ENCODE assay signal across 30 cellular contexts in the genomic region with DNA sequence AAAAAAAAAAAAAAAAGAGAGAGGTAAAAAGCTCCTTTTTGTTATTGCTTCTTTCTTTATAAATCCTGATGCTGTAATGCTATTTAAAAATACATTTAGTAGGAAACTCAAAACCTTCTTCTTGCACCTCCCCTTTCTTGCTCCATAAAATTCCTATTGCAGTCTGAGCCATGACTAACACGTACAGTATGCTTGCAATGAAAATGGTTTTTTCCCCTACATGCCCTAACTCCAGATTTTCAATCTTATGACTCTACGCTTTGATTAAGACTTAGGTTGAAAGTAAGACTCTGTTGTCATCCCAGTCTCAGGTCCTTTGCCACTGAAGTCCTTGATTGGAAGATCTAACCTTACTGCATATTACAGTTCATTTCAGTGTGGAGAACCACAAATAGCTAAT. TPM values are rescaled to one million over a fixed set of nuclear protein-coding genes. Genes with fewer than 3 reads are reported as not detected.
DNase-seq lines count a peak whose midpoint lies in the region; TF ChIP-seq lines count a peak whose summit lies in the region.
"Had no signal": no experiment of that assay in that cellular context is flagged by ENCODE, and none has a peak within 500 bp of the region (broad histone marks: within the 10 kb centered on the region; RNA-seq: fewer than 3 reads in every experiment).

No MANE protein-coding gene starts in this region.

- H2AFZ ChIP-seq in GM23248 = no peak overlapping the region
- H2AFZ ChIP-seq in smooth muscle cell (ENCODE audit: low read depth) = peak overlapping the region; percentile 37
- H2AFZ ChIP-seq in neural progenitor cell (replicated peaks) = no peak overlapping the region

- no peak overlapping the region for H3K4me3 Mint-ChIP-seq in neural progenitor cell
- H3K4me3 Mint-ChIP-seq: activated CD4-positive, alpha-beta T cell treated with anti-CD3 and anti-CD28 coated beads for 36 hours; activated naive CD4-positive, alpha-beta T cell treated with anti-CD3 and anti-CD28 coated beads for 36 hours; activated T-cell treated with anti-CD3 and anti-CD28 coated beads, Interleukin-2, amount 50 U/mL, for 4 hours; IgD-negative memory B cell had no signal

- no peak overlapping the region for H3K4me3 ChIP-seq in GM23248
- H3K4me3 ChIP-seq in fibroblast of villous mesenchyme (ENCODE audit: low read depth, low read length) = no peak overlapping the region
- H3K4me3 ChIP-seq in smooth muscle cell = no peak overlapping the region
- H3K4me3 ChIP-seq in neural progenitor cell = no peak overlapping the region
- H3K4me3 ChIP-seq: left lung, mucosa of descending colon, SJCRH30, spleen, tibial artery had no signal

- H3K4me1 ChIP-seq in GM23248 (ENCODE audit: insufficient read depth) (0 out of 2 replicates have a peak, but pooled peaks cover 3% of the 10 kb centered on the region), smooth muscle cell (ENCODE audit: low read depth) (peaks cover 3% of the 10 kb centered on the region), neural progenitor cell (no peaks in the 10 kb centered on the region)
- H3K4me1 ChIP-seq: BE2C, left lung had no signal

- no peaks in the 10 kb centered on the region for H3K9me2 ChIP-seq in GM23248 (ENCODE audit: insufficient read depth)

- peak; percentile 54 for DNase-seq in GM23248
- DNase-seq in astrocyte of the hippocampus (ENCODE audit: low read depth, low spot score) = peak; percentile 1
- peak; percentile 31 for DNase-seq in fibroblast of villous mesenchyme (ENCODE audit: low read depth)
- DNase-seq in smooth muscle cell (lab: John Stamatoyannopoulos, UW; ENCODE audit: unreplicated experiment) = no peak
- DNase-seq in neural progenitor cell (ENCODE audit: low spot score) = no peak
- DNase-seq in islet precursor cell = no peak
- DNase-seq in NCI-H1694 treated with DMSO at 0.1 percent for 48 hours (lab: John Stamatoyannopoulos, UW) = no peak
- DNase-seq: activated CD4-positive, alpha-beta T cell treated with anti-CD3 and anti-CD28 coated beads for 36 hours; activated CD8-positive, alpha-beta memory T cell treated with anti-CD3 and anti-CD28 coated beads for 24 hours; activated naive CD4-positive, alpha-beta T cell treated with anti-CD3 and anti-CD28 coated beads for 36 hours; activated T-cell treated with anti-CD3 and anti-CD28 coated beads, Interleukin-2, amount 50 U/mL, for 4 hours; BE2C; cerebellar nuclear complex; DND-41; erythroblast; left lung; mucosa of descending colon; NCI-H1417; NCI-H510A; NK-92 treated with Interleukin-12 subunit alpha and Interleukin-12 subunit beta, amount 100 ng/mL, for 24 hours; SJCRH30; spleen; stimulated activated CD4-positive, alpha-beta T cell treated with anti-CD3 and anti-CD28 coated beads, Interleukin-4, amount 100 ng/mL, for 1 hour; stimulated activated naive CD4-positive, alpha-beta T cell; T-helper 1 cell; tibial artery had no signal

- H3K9ac ChIP-seq in GM23248 = no peak overlapping the region
- no peak overlapping the region for H3K9ac ChIP-seq in smooth muscle cell (ENCODE audit: low read depth)
- no peak overlapping the region for H3K9ac ChIP-seq in neural progenitor cell

- no peaks in the 10 kb centered on the region for H4K20me1 ChIP-seq in GM23248 (ENCODE audit: insufficient read depth)
- no peaks in the 10 kb centered on the region for H4K20me1 ChIP-seq in smooth muscle cell (ENCODE audit: low read depth)
- H4K20me1 ChIP-seq in neural progenitor cell (ENCODE audit: low read depth) = no peaks in the 10 kb centered on the region

- TF ChIP-seq CTCF in fibroblast of villous mesenchyme (IDR thresholded peaks at IDR 0.05; ENCODE audit: insufficient read depth, low read depth, low read length) (no peak), smooth muscle cell (IDR thresholded peaks at IDR 0.05; ENCODE audit: borderline replicate concordance, insufficient read depth, poor library complexity, severe bottlenecking) (no peak), neural progenitor cell (IDR thresholded peaks at IDR 0.05) (no peak)

- H3K4me1 Mint-ChIP-seq in neural progenitor cell = no peaks in the 10 kb centered on the region
- H3K4me1 Mint-ChIP-seq: activated CD4-positive, alpha-beta T cell treated with anti-CD3 and anti-CD28 coated beads for 36 hours; IgD-negative memory B cell had no signal

- no peaks in the 10 kb centered on the region for H3K27me3 ChIP-seq in GM23248 (replicated peaks; ENCODE audit: insufficient read depth)
- H3K27me3 ChIP-seq in smooth muscle cell (ENCODE audit: low read depth) = no peaks in the 10 kb centered on the region
- no peaks in the 10 kb centered on the region for H3K27me3 ChIP-seq in neural progenitor cell
- H3K27me3 ChIP-seq: BE2C, left lung, SJCRH30, spleen, tibial artery had no signal

- H3K4me2 ChIP-seq in GM23248 (ENCODE audit: unreplicated experiment) = no peak overlapping the region
- peak overlapping the region; percentile 2 for H3K4me2 ChIP-seq in smooth muscle cell
- H3K4me2 ChIP-seq in neural progenitor cell = no peak overlapping the region

- H3K27me3 Mint-ChIP-seq in neural progenitor cell (ENCODE audit: insufficient read depth, low read depth) = peaks cover 2% of the 10 kb centered on the region
- H3K27me3 Mint-ChIP-seq: activated CD4-positive, alpha-beta T cell treated with anti-CD3 and anti-CD28 coated beads for 36 hours; IgD-negative memory B cell had no signal

- peaks cover 4% of the 10 kb centered on the region for H3K9me3 Mint-ChIP-seq in neural progenitor cell
- H3K9me3 Mint-ChIP-seq: activated naive CD4-positive, alpha-beta T cell treated with anti-CD3 and anti-CD28 coated beads for 36 hours had no signal

- no peak overlapping the region for H3K27ac ChIP-seq in GM23248
- H3K27ac ChIP-seq in smooth muscle cell (ENCODE audit: low read depth) = peak overlapping the region; percentile 34
- no peak overlapping the region for H3K27ac ChIP-seq in neural progenitor cell
- H3K27ac ChIP-seq: HL-60, left lung, SJCRH30, spleen, tibial artery had no signal

- H3F3A ChIP-seq in GM23248 (ENCODE audit: insufficient read depth) (no peaks in the 10 kb centered on the region), smooth muscle cell (ENCODE audit: low read depth) (no peaks in the 10 kb centered on the region), neural progenitor cell (ENCODE audit: low read depth) (no peaks in the 10 kb centered on the region)

- WGBS in GM23248 (ENCODE audit: low coverage in 1 of 2, low lambda C conversion rate in 2 of 2, missing lambda C conversion rate in 2 of 2), 2 experiments = 31 to 43% methylated on average over 2 of the region's 2 CpGs
- WGBS in smooth muscle cell (ENCODE audit: low lambda C conversion rate) = 9% methylated on average over 2 of the region's 2 CpGs

- no peaks in the 10 kb centered on the region for H3K36me3 Mint-ChIP-seq in neural progenitor cell
- H3K36me3 Mint-ChIP-seq: IgD-negative memory B cell had no signal

- H3K9me3 ChIP-seq in GM23248 (ENCODE audit: low read depth) (no peaks in the 10 kb centered on the region), smooth muscle cell (replicated peaks; ENCODE audit: low read depth) (no peaks in the 10 kb centered on the region), neural progenitor cell (ENCODE audit: low read depth) (no peaks in the 10 kb centered on the region)
- H3K9me3 ChIP-seq: BE2C, left lung, SJCRH30, spleen, tibial artery had no signal

- H3K36me3 ChIP-seq in GM23248 (ENCODE audit: low read depth) = no peaks in the 10 kb centered on the region
- H3K36me3 ChIP-seq in smooth muscle cell (ENCODE audit: low read depth) = no peaks in the 10 kb centered on the region
- no peaks in the 10 kb centered on the region for H3K36me3 ChIP-seq in neural progenitor cell
- H3K36me3 ChIP-seq: BE2C, left lung, SJCRH30, spleen, tibial artery had no signal

- H3K27ac Mint-ChIP-seq in neural progenitor cell = no peak overlapping the region
- H3K27ac Mint-ChIP-seq: activated CD4-positive, alpha-beta T cell treated with anti-CD3 and anti-CD28 coated beads for 36 hours; activated naive CD4-positive, alpha-beta T cell treated with anti-CD3 and anti-CD28 coated beads for 36 hours; IgD-negative memory B cell had no signal

- H3K79me2 ChIP-seq in GM23248 (ENCODE audit: insufficient read depth) = no peaks in the 10 kb centered on the region
- H3K79me2 ChIP-seq in smooth muscle cell (ENCODE audit: low read depth) = no peaks in the 10 kb centered on the region
- H3K79me2 ChIP-seq in neural progenitor cell (ENCODE audit: low read depth) = no peaks in the 10 kb centered on the region

- in situ Hi-C loops in GM23248 (cut with MboI) = no loop called here

RNA-seq across cellular contexts. Expression of gene FGF10, which starts 23.9 kb away (rescaled TPM):
- not detected in 2 replicates for total RNA-seq in GM23248 (2014; rRNA removed; shearing (Covaris generic))
- not detected in 2 replicates for polyA plus RNA-seq in GM23248 (2016; fragmentation: Nextera tagmentation; extraction: Ambion mirVana)
- total RNA-seq in fibroblast of villous mesenchyme = not detected in 2 replicates
- total RNA-seq in smooth muscle cell = 0.09 and 0.13 TPM in 2 replicates
- 0.24 TPM in 1 of 2 replicates, not detected in the other for polyA plus RNA-seq in smooth muscle cell
- total RNA-seq in neural progenitor cell (ENCODE audit: low replicate concordance) = 0.37 and 1.3 TPM in 2 replicates
- total RNA-seq: activated CD4-positive, alpha-beta T cell treated with anti-CD3 and anti-CD28 coated beads for 36 hours; activated naive CD4-positive, alpha-beta T cell treated with anti-CD3 and anti-CD28 coated beads for 36 hours; activated T-cell treated with anti-CD3 and anti-CD28 coated beads, Interleukin-2, amount 50 U/mL, for 4 hours; M059J; pulmonary artery endothelial cell; spleen had no signal
- polyA plus RNA-seq: IgD-negative memory B cell had no signal

Comparison
In these comparisons a context has a peak if more than half of its experiments do, and no peak if none do; other contexts are left out.
1. DNase-seq: peak in GM23248 (single experiment), astrocyte of the hippocampus (single experiment) and fibroblast of villous mesenchyme (single experiment); none in smooth muscle cell (single experiment), neural progenitor cell (single experiment), islet precursor cell (single experiment) and NCI-H1694 treated with DMSO at 0.1 percent for 48 hours (single experiment).